ENCODE assay signal across 8 cellular contexts in genomic region chr11:113114452-113115027, GRCh38.
A peak's percentile ranks its signal among the peaks of the same experiment; 100 is the strongest.
DNase-seq lines count a peak whose midpoint lies in the region; ATAC-seq and TF ChIP-seq lines count a peak whose summit lies in the region.

No MANE protein-coding gene starts in this region.

- H3K27ac ChIP-seq in Karpas-422 (ENCODE audit: low read length) = peak overlapping the region; percentile 45; the same call in 1 of the 2 replicates
- no peak overlapping the region for H3K27ac ChIP-seq in RWPE1
- no peak overlapping the region for H3K27ac ChIP-seq in CD4-positive, alpha-beta T cell (ENCODE audit: low read depth, low read length)

- intact Hi-C loops in CD4-positive, alpha-beta T cell (cut with DNase I, micrococcal nuclease) = no loop called here

- peak overlapping the region; percentile 56; the same call in 1 of the 2 replicates for H2AFZ ChIP-seq in Karpas-422 (ENCODE audit: low read length)

- no peaks in the 10 kb centered on the region for H3K27me3 ChIP-seq in Karpas-422 (ENCODE audit: low read length)
- no peaks in the 10 kb centered on the region for H3K27me3 ChIP-seq in CD4-positive, alpha-beta T cell (ENCODE audit: control insufficient read depth, insufficient read depth, low read length)

- peak; percentile 31 for DNase-seq in DMS79 (lab: John Stamatoyannopoulos, UW)
- peak; percentile 67 for DNase-seq in Karpas-422
- DNase-seq in RWPE1 (ENCODE audit: low spot score) = peak; percentile 42
- peak; percentile 25 for DNase-seq in fibroblast of gingiva (ENCODE audit: low read depth)
- no peak for DNase-seq in CD4-positive, alpha-beta T cell

- H3K9me3 Mint-ChIP-seq in nephron = no peaks in the 10 kb centered on the region
- no peaks in the 10 kb centered on the region for H3K9me3 Mint-ChIP-seq in CD4-positive, alpha-beta T cell

- CTCF ChIA-PET in RWPE1 (lab: Yijun Ruan, JAX) = interaction anchor here (0.6 to 1.2 kb wide), 9 partner anchors 10 to 874 kb away, joined by 3 to 6 read pairs (median 3); no protein-coding TSS in a partner anchor
- CTCF ChIA-PET in CD4-positive, alpha-beta T cell (lab: Charles Lee) = no interaction called here

- no peaks in the 10 kb centered on the region for H3K79me2 ChIP-seq in Karpas-422 (ENCODE audit: low read length)

- H3K9me2 ChIP-seq in Karpas-422 (replicated peaks; ENCODE audit: insufficient read depth, low read length) = no peaks in the 10 kb centered on the region

- no peaks in the 10 kb centered on the region for H3K9me3 ChIP-seq in Karpas-422 (ENCODE audit: low read length)
- H3K9me3 ChIP-seq in CD4-positive, alpha-beta T cell (ENCODE audit: control insufficient read depth, low read length) = no peaks in the 10 kb centered on the region

- H3K4me2 ChIP-seq in Karpas-422 (ENCODE audit: low read depth, low read length, poor library complexity, severe bottlenecking) = no peak overlapping the region

- no peak overlapping the region for H3K4me3 ChIP-seq in Karpas-422 (ENCODE audit: low read length)

- no peak overlapping the region for H3K9ac ChIP-seq in Karpas-422 (ENCODE audit: low read length)

- H3K27ac Mint-ChIP-seq in nephron = peak overlapping the region in 2 of 3 experiments; percentile 2 to 8
- H3K27ac Mint-ChIP-seq in CD4-positive, alpha-beta T cell = no peak overlapping the region

- peaks cover 59% of the 10 kb centered on the region for H3K4me1 ChIP-seq in Karpas-422 (ENCODE audit: low read length)

- no peaks in the 10 kb centered on the region for H3K27me3 Mint-ChIP-seq in nephron (ENCODE audit: low read depth)
- peaks cover 17% of the 10 kb centered on the region for H3K27me3 Mint-ChIP-seq in CD4-positive, alpha-beta T cell

- no peaks in the 10 kb centered on the region for H3K36me3 ChIP-seq in Karpas-422 (ENCODE audit: insufficient read depth, low read length)

- no peaks in the 10 kb centered on the region for H3K36me3 Mint-ChIP-seq in nephron (ENCODE audit: low read depth)
- H3K36me3 Mint-ChIP-seq in CD4-positive, alpha-beta T cell (ENCODE audit: low read depth) = no peaks in the 10 kb centered on the region

- H3K4me3 Mint-ChIP-seq in nephron = no peak overlapping the region
- no peak overlapping the region for H3K4me3 Mint-ChIP-seq in CD4-positive, alpha-beta T cell

- H3K4me1 Mint-ChIP-seq in nephron = peaks cover 70% of the 10 kb centered on the region
- H3K4me1 Mint-ChIP-seq in CD4-positive, alpha-beta T cell (ENCODE audit: low read depth) = no peaks in the 10 kb centered on the region

- peak; percentile 71 for TF ChIP-seq CTCF in RWPE1 (conservative IDR thresholded peaks at IDR 0.05; ENCODE audit: low read depth)
- peak; percentile 75 to 80 (median 80) for TF ChIP-seq CTCF in nephron (IDR thresholded peaks at IDR 0.05; ENCODE audit: unreplicated experiment in 3 of 3)
- TF ChIP-seq CTCF in CD4-positive, alpha-beta T cell (IDR thresholded peaks at IDR 0.05) = no peak

- ATAC-seq in HG03378 (IDR thresholded peaks at IDR 0.05; ENCODE audit: unreplicated experiment) = no peak
- no peak for ATAC-seq in GM18858 (IDR thresholded peaks at IDR 0.05; ENCODE audit: unreplicated experiment)
- ATAC-seq in CD4-positive, alpha-beta T cell (ENCODE audit: poor library complexity) = no peak

- H4K20me1 ChIP-seq in Karpas-422 (ENCODE audit: insufficient read depth, low read depth, low read length) = no peaks in the 10 kb centered on the region

- POLR2A ChIA-PET in RWPE1 (lab: Yijun Ruan, JAX; ENCODE audit: low non-redundant PET) = no interaction called here
- POLR2A ChIA-PET in CD4-positive, alpha-beta T cell (lab: Charles Lee) = no interaction called here

Comparison
In these comparisons a context has a peak if more than half of its experiments do, and no peak if none do; other contexts are left out.
1. DNase-seq: peak in DMS79 (single experiment), Karpas-422 (single experiment), RWPE1 (single experiment) and fibroblast of gingiva (single experiment); none in CD4-positive, alpha-beta T cell (0 of 10).